In the genomic region with DNA sequence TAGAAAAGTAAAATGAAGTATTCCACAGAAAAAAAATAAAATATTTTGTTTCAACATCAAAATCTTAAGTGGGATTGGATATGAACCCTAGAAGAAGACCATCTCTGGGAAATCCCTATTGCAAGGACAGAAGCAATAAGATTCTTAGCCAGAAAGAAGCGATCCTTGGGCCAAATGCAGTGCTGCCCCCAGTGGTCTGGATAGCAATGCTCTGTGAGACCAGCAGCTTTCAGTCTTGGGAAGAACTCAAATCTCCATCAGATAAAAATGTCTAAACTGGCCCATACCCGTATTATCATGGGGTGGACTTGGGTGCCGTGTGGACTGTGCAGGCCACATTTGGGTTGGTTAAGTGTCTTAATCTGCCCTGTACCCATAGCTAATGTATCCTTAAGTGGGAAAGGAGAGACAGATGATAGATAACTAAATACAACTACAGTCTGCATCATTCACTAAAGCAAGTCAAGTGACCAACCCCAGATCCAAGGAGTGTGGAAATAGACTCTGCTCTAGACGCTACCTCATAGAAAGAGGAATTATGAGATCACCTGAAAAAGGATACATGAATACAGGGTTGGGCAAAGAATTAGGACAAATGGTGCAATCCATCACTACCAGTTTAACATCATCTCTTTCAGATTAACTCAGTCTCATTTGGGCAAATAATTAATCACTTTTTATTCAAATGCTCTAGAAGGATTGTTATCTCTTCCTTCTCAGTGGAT, we compare ENCODE assay signal across 10 cellular contexts. TPM values are rescaled to one million over a fixed set of nuclear protein-coding genes. Genes with fewer than 3 reads are reported as not detected.
A peak's percentile ranks its signal among the peaks of the same experiment; 100 is the strongest.
DNase-seq lines count a peak whose midpoint lies in the region; ATAC-seq and TF ChIP-seq lines count a peak whose summit lies in the region.
"Had no signal": no experiment of that assay in that cellular context is flagged by ENCODE, and none has a peak within 500 bp of the region (broad histone marks: within the 10 kb centered on the region; RNA-seq: fewer than 3 reads in every experiment).

No MANE protein-coding gene starts in this region.

- TF ChIP-seq CTCF in GM13976 (IDR thresholded peaks at IDR 0.05; ENCODE audit: borderline replicate concordance, control extremely low read depth, extremely low read depth, insufficient read depth, missing control alignments) (peak; percentile 15), gastroesophageal sphincter (IDR thresholded peaks at IDR 0.05) (no peak)

- no peaks in the 10 kb centered on the region for H3K36me3 Mint-ChIP-seq in activated T-cell treated with anti-CD3 and anti-CD28 coated beads, Interleukin-2, amount 50 U/mL, for 72 hours (ENCODE audit: insufficient read depth in 2 of 2)
- H3K36me3 Mint-ChIP-seq: naive thymus-derived CD4-positive, alpha-beta T cell had no signal

- ATAC-seq in gastroesophageal sphincter, result peak; percentile 36
- no peak for ATAC-seq in activated CD4-positive, CD25-positive, alpha-beta regulatory T cell treated with anti-CD3 and anti-CD28 coated beads, Interleukin-2, amount 50 U/mL, for 24 hours
- ATAC-seq in GM19395 (IDR thresholded peaks at IDR 0.05; ENCODE audit: unreplicated experiment), result no peak
- ATAC-seq in activated T-cell treated with anti-CD3 and anti-CD28 coated beads, Interleukin-2, amount 50 U/mL, for 72 hours (replicated peaks in 1 of 2), result no peak
- ATAC-seq: activated T-helper 17 cell treated with anti-CD3 and anti-CD28 coated beads, Interleukin-2, amount 50 U/mL, for 72 hours; naive thymus-derived CD4-positive, alpha-beta T cell had no signal

- no peak for TF ChIP-seq POLR2A in gastroesophageal sphincter (IDR thresholded peaks at IDR 0.05)

- peaks cover 7% of the 10 kb centered on the region for H3K27me3 Mint-ChIP-seq in activated T-cell treated with anti-CD3 and anti-CD28 coated beads, Interleukin-2, amount 50 U/mL, for 72 hours (ENCODE audit: low read depth)

- H3K27me3 ChIP-seq in gastroesophageal sphincter, result no peaks in the 10 kb centered on the region

- in situ Hi-C loops in ACHN (cut with HindIII; ENCODE audit: low pct_ligation_motif_present, low pct_unique_long_range_greater_than_20kb, low sequenced_read_pairs), result no loop called here
- in situ Hi-C loops in GM13976 (cut with MboI; ENCODE audit: low sequenced_read_pairs, unreplicated experiment), result no loop called here

- no peak overlapping the region for H3K27ac ChIP-seq in gastroesophageal sphincter

- peak; percentile 7 for DNase-seq in ACHN
- DNase-seq in GM13976 (ENCODE audit: low spot score), result no peak
- peak; percentile 57 for DNase-seq in RKO (ENCODE audit: low spot score)
- DNase-seq in amniotic stem cell (lab: John Stamatoyannopoulos, UW), result no peak
- no peak for DNase-seq in activated T-cell treated with anti-CD3 and anti-CD28 coated beads, Interleukin-2, amount 50 U/mL, for 72 hours
- DNase-seq: naive thymus-derived CD4-positive, alpha-beta T cell had no signal

- WGBS in gastroesophageal sphincter (ENCODE audit: low coverage in 1 of 2), 2 donors, result 80 to 84% methylated on average over 2 of the region's 4 CpGs

- H3K4me3 ChIP-seq in gastroesophageal sphincter, result no peak overlapping the region

- peaks cover 3 to 4% of the 10 kb centered on the region in 2 donors for H3K9me3 Mint-ChIP-seq in activated T-cell treated with anti-CD3 and anti-CD28 coated beads, Interleukin-2, amount 50 U/mL, for 72 hours
- H3K9me3 Mint-ChIP-seq: activated T-helper 17 cell treated with anti-CD3 and anti-CD28 coated beads, Interleukin-2, amount 50 U/mL, for 72 hours had no signal

- H3K4me1 ChIP-seq in gastroesophageal sphincter, result no peaks in the 10 kb centered on the region

- no peaks in the 10 kb centered on the region for H3K4me1 Mint-ChIP-seq in activated T-cell treated with anti-CD3 and anti-CD28 coated beads, Interleukin-2, amount 50 U/mL, for 72 hours (ENCODE audit: low read depth)
- H3K4me1 Mint-ChIP-seq: activated T-helper 17 cell treated with anti-CD3 and anti-CD28 coated beads, Interleukin-2, amount 50 U/mL, for 72 hours; naive thymus-derived CD4-positive, alpha-beta T cell had no signal

- H3K9me3 ChIP-seq in gastroesophageal sphincter, result peaks cover 0 to 3% (median 0%) of the 10 kb centered on the region in 3 donors

- no peak overlapping the region for H3K27ac Mint-ChIP-seq in activated T-cell treated with anti-CD3 and anti-CD28 coated beads, Interleukin-2, amount 50 U/mL, for 72 hours
- H3K27ac Mint-ChIP-seq: activated T-helper 17 cell treated with anti-CD3 and anti-CD28 coated beads, Interleukin-2, amount 50 U/mL, for 72 hours; naive thymus-derived CD4-positive, alpha-beta T cell had no signal

- TF ChIP-seq EP300 in gastroesophageal sphincter (IDR thresholded peaks at IDR 0.05), result no peak

- H3K36me3 ChIP-seq in gastroesophageal sphincter, result no peaks in the 10 kb centered on the region

- no peak overlapping the region for H3K4me3 Mint-ChIP-seq in activated T-cell treated with anti-CD3 and anti-CD28 coated beads, Interleukin-2, amount 50 U/mL, for 72 hours
- H3K4me3 Mint-ChIP-seq: activated T-helper 17 cell treated with anti-CD3 and anti-CD28 coated beads, Interleukin-2, amount 50 U/mL, for 72 hours; naive thymus-derived CD4-positive, alpha-beta T cell had no signal

RNA-seq across cellular contexts. Expression of a gene that starts 38.9 kb away (rescaled TPM):
- total RNA-seq in gastroesophageal sphincter, result 1 to 10 TPM in 3 of 4 donors, under 1 TPM in 1; 0.47 to 5.5 (median 2.3) TPM
- total RNA-seq in activated T-cell treated with anti-CD3 and anti-CD28 coated beads, Interleukin-2, amount 50 U/mL, for 72 hours, result 1 to 10 TPM; 5.6 to 6.9 TPM

Comparison
In these comparisons a context has a peak if more than half of its experiments do, and no peak if none do; other contexts are left out.
1. DNase-seq: peak in ACHN (single experiment) and RKO (single experiment); none in GM13976 (single experiment), amniotic stem cell (single experiment) and activated T-cell treated with anti-CD3 and anti-CD28 coated beads, Interleukin-2, amount 50 U/mL, for 72 hours (0 of 2).